In genomic region chr1:154711416-154711815, GRCh38 we compare ENCODE assay signal across 27 cellular contexts.
"Had no signal": no experiment of that assay in that cellular context is flagged by ENCODE, and none has a peak within 500 bp of the region (broad histone marks: within the 10 kb centered on the region; RNA-seq: fewer than 3 reads in every experiment).

No MANE protein-coding gene starts in this region.

- H3K27ac ChIP-seq: adrenal gland, body of pancreas, cardiac muscle cell, colonic mucosa, dorsolateral prefrontal cortex, epithelial cell of prostate, esophagus squamous epithelium had no signal

- H3K4me3 ChIP-seq: adrenal gland, body of pancreas, cardiac muscle cell, colonic mucosa, dorsolateral prefrontal cortex, esophagus squamous epithelium had no signal

- H3K27me3 ChIP-seq: adrenal gland, body of pancreas, cardiac muscle cell, colonic mucosa, dorsolateral prefrontal cortex had no signal

- H3K9me3 ChIP-seq: adrenal gland, body of pancreas, colonic mucosa, esophagus squamous epithelium had no signal

- DNase-seq: activated CD4-positive, alpha-beta memory T cell treated with anti-CD3 and anti-CD28 coated beads, Interleukin-2, amount 10 ng/mL, durations not matched to agents 7 days and 5 days; activated CD4-positive, alpha-beta T cell treated with anti-CD3 and anti-CD28 coated beads for 1 hour; activated CD4-positive, alpha-beta T cell treated with anti-CD3 and anti-CD28 coated beads for 4 hours; activated CD4-positive, alpha-beta T cell treated with anti-CD3 and anti-CD28 coated beads, Interleukin-2, amount 10 ng/mL, durations not matched to agents 7 days and 5 days; activated CD4-positive, alpha-beta T cell treated with anti-CD3 and anti-CD28 coated beads, Interleukin-2, amount 50 U/mL, for 4 hours; activated CD4-positive, CD25-positive, alpha-beta regulatory T cell; activated effector memory CD4-positive, alpha-beta T cell treated with anti-CD3 and anti-CD28 coated beads, Interleukin-2, amount 50 U/mL, for 16 hours; activated naive CD4-positive, alpha-beta T cell treated with anti-CD3 and anti-CD28 coated beads for 36 hours; activated naive CD8-positive, alpha-beta T cell treated with anti-CD3 and anti-CD28 coated beads for 36 hours; activated naive CD8-positive, alpha-beta T cell treated with anti-CD3 and anti-CD28 coated beads, Interleukin-2, amount 50 U/mL, for 24 hours; activated T-cell treated with anti-CD3 and anti-CD28 coated beads, Interleukin-2, amount 50 U/mL, for 4 hours; adrenal gland; amygdala; aorta; body of pancreas; central memory CD4-positive, alpha-beta T cell; cerebellar nuclear complex; colonic mucosa; dorsolateral prefrontal cortex; effector memory CD4-positive, alpha-beta T cell; endodermal cell; esophagus squamous epithelium; foreskin melanocyte; hippocampal formation; T-helper 2 cell had no signal

- ATAC-seq: activated naive CD8-positive, alpha-beta T cell treated with anti-CD3 and anti-CD28 coated beads, Interleukin-2, amount 50 U/mL, for 24 hours; activated T-cell treated with anti-CD3 and anti-CD28 coated beads, Interleukin-2, amount 50 U/mL, for 4 hours; body of pancreas had no signal

- H3K4me1 ChIP-seq: colonic mucosa had no signal

- H3K36me3 ChIP-seq: adrenal gland, cardiac muscle cell, colonic mucosa, esophagus squamous epithelium had no signal
